ENCODE assay signal across 10 cellular contexts in genomic region chr6:106518748-106519147, GRCh38.
DNase-seq lines count a peak whose midpoint lies in the region; ATAC-seq and TF ChIP-seq lines count a peak whose summit lies in the region.
"Had no signal": no experiment of that assay in that cellular context is flagged by ENCODE, and none has a peak within 500 bp of the region (broad histone marks: within the 10 kb centered on the region; RNA-seq: fewer than 3 reads in every experiment).

No MANE protein-coding gene starts in this region.

- CTCF ChIA-PET in CD4-positive, alpha-beta T cell (lab: Charles Lee): interaction anchor here (1.7 to 8.5 kb wide), 2 partner anchors 7 to 48 kb away, joined by 7 to 89 read pairs; no protein-coding TSS in a partner anchor

- TF ChIP-seq CTCF in CD4-positive, alpha-beta T cell (IDR thresholded peaks at IDR 0.05): no peak
- TF ChIP-seq CTCF in coronary artery (IDR thresholded peaks at IDR 0.05): no peak

- peaks cover 28% of the 10 kb centered on the region for H3K36me3 Mint-ChIP-seq in CD4-positive, alpha-beta T cell (ENCODE audit: low read depth)
- H3K36me3 Mint-ChIP-seq in naive thymus-derived CD8-positive, alpha-beta T cell: no peaks in the 10 kb centered on the region

- POLR2A ChIA-PET in CD4-positive, alpha-beta T cell (lab: Charles Lee): interaction anchor here (1.6 to 9.0 kb wide), 4 partner anchors 7 to 31 kb away, joined by 5 to 248 read pairs (median 22); no protein-coding TSS in a partner anchor
- POLR2A ChIA-PET in naive thymus-derived CD8-positive, alpha-beta T cell (lab: Charles Lee): interaction anchor here (1.3 to 8.9 kb wide), 2 partner anchors 8 to 16 kb away, joined by 4 to 231 read pairs; no protein-coding TSS in a partner anchor

- H3K4me1 ChIP-seq in Karpas-422 (ENCODE audit: low read length) (peaks cover 95% of the 10 kb centered on the region), adipocyte (ENCODE audit: control insufficient read depth, insufficient read depth, low read length) (peaks cover 43% of the 10 kb centered on the region)

- peak overlapping the region; percentile 87 for H3K27ac ChIP-seq in CD4-positive, alpha-beta T cell (ENCODE audit: low read depth, low read length)
- H3K27ac ChIP-seq in Karpas-422 (ENCODE audit: low read length) (peak overlapping the region; percentile 96), coronary artery (no peak overlapping the region)
- H3K27ac ChIP-seq: SJCRH30 had no signal

- no peaks in the 10 kb centered on the region for H3K9me3 Mint-ChIP-seq in CD4-positive, alpha-beta T cell
- no peaks in the 10 kb centered on the region for H3K9me3 Mint-ChIP-seq in naive thymus-derived CD8-positive, alpha-beta T cell

- peak overlapping the region; percentile 94 for H3K4me3 Mint-ChIP-seq in CD4-positive, alpha-beta T cell
- H3K4me3 Mint-ChIP-seq in naive thymus-derived CD8-positive, alpha-beta T cell: peak overlapping the region; percentile 81 to 95 (median 92)

- H2AFZ ChIP-seq in Karpas-422 (ENCODE audit: low read length): no peak overlapping the region

- peaks cover 83% of the 10 kb centered on the region for H3K79me2 ChIP-seq in Karpas-422 (ENCODE audit: low read length)

- H3K27me3 Mint-ChIP-seq in CD4-positive, alpha-beta T cell: no peaks in the 10 kb centered on the region
- no peaks in the 10 kb centered on the region for H3K27me3 Mint-ChIP-seq in naive thymus-derived CD8-positive, alpha-beta T cell

- no peak for DNase-seq in CD4-positive, alpha-beta T cell
- DNase-seq in Karpas-422 (peak; percentile 58), adipocyte (ENCODE audit: low read depth) (no peak), dedifferentiated amniotic fluid mesenchymal stem cell (ENCODE audit: extremely low spot score) (no peak), D341Med (ENCODE audit: low spot score) (no peak), coronary artery (ENCODE audit: low spot score) (no peak)
- no peak for DNase-seq in naive thymus-derived CD8-positive, alpha-beta T cell
- DNase-seq: NCI-H226, SJCRH30 had no signal

- H3K27ac Mint-ChIP-seq in CD4-positive, alpha-beta T cell: peak overlapping the region; percentile 96
- peak overlapping the region; percentile 90 to 99 (median 96) for H3K27ac Mint-ChIP-seq in naive thymus-derived CD8-positive, alpha-beta T cell

- no peaks in the 10 kb centered on the region for H3K9me2 ChIP-seq in Karpas-422 (replicated peaks; ENCODE audit: insufficient read depth, low read length)

- intact Hi-C loops in CD4-positive, alpha-beta T cell (cut with DNase I, micrococcal nuclease): loop anchor here (10.0 kb wide), 2 partner anchors 414 to 1664 kb away; partner anchors contain the start of gene HACE1 (in 1 of the 2)

- H3K4me3 ChIP-seq in Karpas-422 (ENCODE audit: low read length) (peak overlapping the region; percentile 71), adipocyte (ENCODE audit: low read length) (peak overlapping the region; percentile 67), coronary artery (no peak overlapping the region)
- H3K4me3 ChIP-seq: SJCRH30 had no signal

- no peaks in the 10 kb centered on the region for H3K9me3 ChIP-seq in CD4-positive, alpha-beta T cell (ENCODE audit: control insufficient read depth, low read length)
- no peaks in the 10 kb centered on the region for H3K9me3 ChIP-seq in Karpas-422 (ENCODE audit: low read length)
- no peaks in the 10 kb centered on the region for H3K9me3 ChIP-seq in adipocyte (ENCODE audit: control insufficient read depth, low read length)
- H3K9me3 ChIP-seq: SJCRH30 had no signal

- ATAC-seq in CD4-positive, alpha-beta T cell (ENCODE audit: poor library complexity): no peak
- ATAC-seq in naive thymus-derived CD8-positive, alpha-beta T cell: no peak
- ATAC-seq in HG02571 (IDR thresholded peaks at IDR 0.05; ENCODE audit: unreplicated experiment): no peak

- H4K20me1 ChIP-seq in Karpas-422 (ENCODE audit: insufficient read depth, low read depth, low read length): no peaks in the 10 kb centered on the region

- H3K27me3 ChIP-seq in CD4-positive, alpha-beta T cell (ENCODE audit: control insufficient read depth, insufficient read depth, low read length): no peaks in the 10 kb centered on the region
- H3K27me3 ChIP-seq in Karpas-422 (ENCODE audit: low read length) (no peaks in the 10 kb centered on the region), adipocyte (replicated peaks; ENCODE audit: control insufficient read depth, insufficient read depth, low read length) (no peaks in the 10 kb centered on the region)
- H3K27me3 ChIP-seq: SJCRH30 had no signal

- no peaks in the 10 kb centered on the region for H3K36me3 ChIP-seq in Karpas-422 (ENCODE audit: insufficient read depth, low read length)
- peaks cover 16% of the 10 kb centered on the region for H3K36me3 ChIP-seq in adipocyte (ENCODE audit: control insufficient read depth, insufficient read depth, low read length, severe bottlenecking)
- H3K36me3 ChIP-seq: SJCRH30 had no signal

- peak overlapping the region; percentile 84 for H3K4me2 ChIP-seq in Karpas-422 (ENCODE audit: low read depth, low read length, poor library complexity, severe bottlenecking)

- H3K9ac ChIP-seq in Karpas-422 (ENCODE audit: low read length) (peak overlapping the region; percentile 80), adipocyte (ENCODE audit: low read length) (peak overlapping the region; percentile 72)

- peaks cover 81% of the 10 kb centered on the region for H3K4me1 Mint-ChIP-seq in CD4-positive, alpha-beta T cell (ENCODE audit: low read depth)
- H3K4me1 Mint-ChIP-seq in naive thymus-derived CD8-positive, alpha-beta T cell: peaks cover 28 to 91% (median 70%) of the 10 kb centered on the region in 4 donors

Comparison
In these comparisons a context has a peak if more than half of its experiments do, and no peak if none do; other contexts are left out.
1. H3K27ac ChIP-seq: peak in CD4-positive, alpha-beta T cell (single experiment) and Karpas-422 (single experiment); none in coronary artery (0 of 2).